In the genomic region with DNA sequence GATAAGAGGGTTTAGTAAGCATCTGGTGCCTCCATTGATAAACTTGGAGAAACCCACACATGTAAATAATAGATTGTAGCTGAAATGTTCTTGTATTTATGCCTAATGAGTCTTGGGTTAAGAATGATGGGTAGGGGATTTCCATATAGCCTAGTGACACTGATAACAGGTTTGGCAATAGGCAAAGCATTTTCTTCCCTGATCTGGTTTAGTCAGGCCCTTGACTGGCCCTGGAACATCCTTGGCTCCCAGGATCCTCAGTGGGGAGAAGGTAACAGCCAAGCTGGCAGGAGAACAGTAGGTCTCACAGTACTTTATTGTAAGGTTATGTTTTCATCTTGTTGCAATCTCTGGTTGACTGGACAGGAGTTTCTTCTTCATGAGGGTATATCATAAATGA, we compare ENCODE assay signal across 25 cellular contexts.
"Had no signal": no experiment of that assay in that cellular context is flagged by ENCODE, and none has a peak within 500 bp of the region (broad histone marks: within the 10 kb centered on the region; RNA-seq: fewer than 3 reads in every experiment).

No MANE protein-coding gene starts in this region.

- H3K4me1 ChIP-seq: body of pancreas, colonic mucosa, heart left ventricle, uterus had no signal

- H3K27me3 Mint-ChIP-seq: type B pancreatic cell had no signal

- H3K36me3 ChIP-seq: cardiac muscle cell, colonic mucosa, heart left ventricle, thoracic aorta, uterus, WERI-Rb-1 had no signal

- H3K4me1 Mint-ChIP-seq: naive thymus-derived CD8-positive, alpha-beta T cell; neural crest cell had no signal

- H3K27ac ChIP-seq: body of pancreas, cardiac muscle cell, colonic mucosa, heart left ventricle, thoracic aorta, uterus, WERI-Rb-1 had no signal

- ATAC-seq: activated CD4-positive, CD25-positive, alpha-beta regulatory T cell treated with anti-CD3 and anti-CD28 coated beads, Interleukin-2, amount 50 U/mL, for 24 hours; body of pancreas; heart left ventricle; naive thymus-derived CD8-positive, alpha-beta T cell; right cardiac atrium had no signal

- H3K4me3 Mint-ChIP-seq: activated naive CD8-positive, alpha-beta T cell; naive thymus-derived CD8-positive, alpha-beta T cell; neural crest cell; type B pancreatic cell had no signal

- DNase-seq: activated CD4-positive, alpha-beta T cell treated with anti-CD3 and anti-CD28 coated beads for 48 hours; activated CD4-positive, alpha-beta T cell treated with anti-CD3 and anti-CD28 coated beads, Interleukin-2, amount 50 U/mL, for 48 hours; activated CD8-positive, alpha-beta memory T cell treated with anti-CD3 and anti-CD28 coated beads for 24 hours; activated effector memory CD4-positive, alpha-beta T cell treated with Interleukin-2 at 50 U/mL for 16 hours; activated naive CD4-positive, alpha-beta T cell treated with Interleukin-2 at 50 U/mL for 16 hours; aorta; body of pancreas; cerebellar nuclear complex; colonic mucosa; effector memory CD4-positive, alpha-beta T cell; heart left ventricle; naive thymus-derived CD8-positive, alpha-beta T cell; nucleus accumbens; posterior cingulate gyrus; right cardiac atrium; stimulated activated CD4-positive, alpha-beta T cell treated with anti-CD3 and anti-CD28 coated beads, Interleukin-2, amount 100 ng/mL, for 48 hours; stimulated activated naive CD4-positive, alpha-beta T cell treated with Interleukin-2 at 50 U/mL for 16 hours; uterus; WERI-Rb-1 had no signal

- H3K27me3 ChIP-seq: body of pancreas, cardiac muscle cell, colonic mucosa, heart left ventricle, uterus had no signal

- H3K9me3 ChIP-seq: colonic mucosa, uterus had no signal

- H3K27ac Mint-ChIP-seq: activated naive CD8-positive, alpha-beta T cell; naive thymus-derived CD8-positive, alpha-beta T cell; type B pancreatic cell had no signal

- H3K4me3 ChIP-seq: body of pancreas, cardiac muscle cell, colonic mucosa, heart left ventricle, thoracic aorta, uterus had no signal
